In genomic region chr4:21768349-21769310, GRCh38 we compare ENCODE assay signal across 8 cellular contexts.
DNase-seq lines count a peak whose midpoint lies in the region; ATAC-seq and TF ChIP-seq lines count a peak whose summit lies in the region.

No MANE protein-coding gene starts in this region.

- H3K9me2 ChIP-seq in PC-3 (replicated peaks; ENCODE audit: low read length) = no peaks in the 10 kb centered on the region

- no peak overlapping the region for H3K27ac Mint-ChIP-seq in osteocyte (ENCODE audit: unreplicated experiment)
- no peak overlapping the region for H3K27ac Mint-ChIP-seq in T-helper 2 cell treated with Interferon-gamma antibody and Interleukin-4, amounts not matched to agents 5 μg/mL and 100 μg/mL, for 36 hours

- H3K9me3 ChIP-seq in PC-3 (ENCODE audit: low read length) = no peaks in the 10 kb centered on the region

- TF ChIP-seq CTCF in PC-3 (conservative IDR thresholded peaks at IDR 0.05; ENCODE audit: low read depth, low read length) = peak; percentile 79
- TF ChIP-seq CTCF in epithelial cell of esophagus (IDR thresholded peaks at IDR 0.05; ENCODE audit: insufficient read depth, low read depth, low read length, missing control alignments) = peak; percentile 67
- peak; percentile 81 for TF ChIP-seq CTCF in osteocyte (IDR thresholded peaks at IDR 0.05)

- H3K4me3 ChIP-seq in PC-3 (ENCODE audit: low read length) (no peak overlapping the region), epithelial cell of esophagus (ENCODE audit: low read length) (no peak overlapping the region)

- H3K9me3 Mint-ChIP-seq in osteocyte (ENCODE audit: unreplicated experiment) = peaks cover 10% of the 10 kb centered on the region
- H3K9me3 Mint-ChIP-seq in T-helper 2 cell treated with Interferon-gamma antibody and Interleukin-4, amounts not matched to agents 5 μg/mL and 100 μg/mL, for 36 hours = no peaks in the 10 kb centered on the region

- H3K79me2 ChIP-seq in PC-3 (ENCODE audit: low read length) = no peaks in the 10 kb centered on the region

- no peaks in the 10 kb centered on the region for H4K20me1 ChIP-seq in PC-3 (ENCODE audit: low read length)

- ATAC-seq in GM18502 (IDR thresholded peaks at IDR 0.05; ENCODE audit: poor library complexity, unreplicated experiment) (peak; percentile 78), HG03460 (IDR thresholded peaks at IDR 0.05; ENCODE audit: unreplicated experiment) (peak; percentile 70), PC-3 (peak; percentile 44)

- DNase-seq in AG20443 (ENCODE audit: low spot score) = peak; percentile 25
- DNase-seq in PC-3 = peak; percentile 60
- DNase-seq in epithelial cell of esophagus (ENCODE audit: low read depth) = peak; percentile 65
- DNase-seq in osteocyte (ENCODE audit: extremely low spot score, unreplicated experiment) = no peak
- no peak for DNase-seq in T-helper 2 cell treated with Interferon-gamma antibody and Interleukin-4, amounts not matched to agents 5 μg/mL and 100 μg/mL, for 36 hours (ENCODE audit: low spot score)
- no peak for DNase-seq in NCI-H2107 treated with DMSO at 0.1 percent for 48 hours (lab: John Stamatoyannopoulos, UW; ENCODE audit: unreplicated experiment)

- CTCF ChIA-PET in PC-3 (lab: Charles Lee) = interaction anchor here (0.7 kb wide), 1 partner anchor 250 kb away, joined by 4 read pairs; no protein-coding TSS in a partner anchor

- H3K9ac ChIP-seq in PC-3 (ENCODE audit: low read length) = no peak overlapping the region

- H3K4me1 ChIP-seq in PC-3 (ENCODE audit: insufficient read depth, low read length) = peaks cover 7% of the 10 kb centered on the region; the same call in 1 of the 2 replicates

- peak overlapping the region; percentile 27 for H3K4me3 Mint-ChIP-seq in osteocyte (ENCODE audit: unreplicated experiment)
- H3K4me3 Mint-ChIP-seq in T-helper 2 cell treated with Interferon-gamma antibody and Interleukin-4, amounts not matched to agents 5 μg/mL and 100 μg/mL, for 36 hours = no peak overlapping the region

- peaks cover 25% of the 10 kb centered on the region for H3K27me3 Mint-ChIP-seq in osteocyte (ENCODE audit: unreplicated experiment)
- no peaks in the 10 kb centered on the region for H3K27me3 Mint-ChIP-seq in T-helper 2 cell treated with Interferon-gamma antibody and Interleukin-4, amounts not matched to agents 5 μg/mL and 100 μg/mL, for 36 hours (ENCODE audit: low read depth)

- no peaks in the 10 kb centered on the region for H3F3A ChIP-seq in PC-3 (ENCODE audit: low read length, unreplicated experiment)

- H3K27me3 ChIP-seq in PC-3 (ENCODE audit: low read length) = peaks cover 14% of the 10 kb centered on the region

- no peak overlapping the region for H2AFZ ChIP-seq in PC-3 (ENCODE audit: low read length)

- no peaks in the 10 kb centered on the region for H3K36me3 Mint-ChIP-seq in osteocyte (ENCODE audit: unreplicated experiment)
- H3K36me3 Mint-ChIP-seq in T-helper 2 cell treated with Interferon-gamma antibody and Interleukin-4, amounts not matched to agents 5 μg/mL and 100 μg/mL, for 36 hours (ENCODE audit: low read depth) = no peaks in the 10 kb centered on the region

- H3K4me1 Mint-ChIP-seq in osteocyte (ENCODE audit: unreplicated experiment) = peaks cover 12% of the 10 kb centered on the region
- peaks cover 8% of the 10 kb centered on the region for H3K4me1 Mint-ChIP-seq in T-helper 2 cell treated with Interferon-gamma antibody and Interleukin-4, amounts not matched to agents 5 μg/mL and 100 μg/mL, for 36 hours (ENCODE audit: low read depth)

- H3K36me3 ChIP-seq in PC-3 (ENCODE audit: low read depth, low read length) = no peaks in the 10 kb centered on the region; the same call in 1 of the 2 replicates

- 0 out of 2 replicates have a peak overlapping the region, but pooled peaks have one; percentile 33 for H3K4me2 ChIP-seq in PC-3 (ENCODE audit: low read length)

- POLR2A ChIA-PET in PC-3 (lab: Charles Lee; ENCODE audit: unreplicated experiment) = no interaction called here

- intact Hi-C loops in PC-3 (cut with micrococcal nuclease) = loop anchor here (1.0 kb wide), 2 partner anchors 256 to 261 kb away; no protein-coding TSS in a partner anchor

- BruUV-seq in PC-3 (replicated peaks; lab: Mats Ljungman, UMichigan) = no TSS peak

- peak overlapping the region; percentile 71 for H3K27ac ChIP-seq in PC-3 (ENCODE audit: low read length)

Comparison
In these comparisons a context has a peak if more than half of its experiments do, and no peak if none do; other contexts are left out.
1. DNase-seq: peak in AG20443 (single experiment), PC-3 (single experiment) and epithelial cell of esophagus (single experiment); none in osteocyte (single experiment), T-helper 2 cell treated with Interferon-gamma antibody and Interleukin-4, amounts not matched to agents 5 μg/mL and 100 μg/mL, for 36 hours (single experiment) and NCI-H2107 treated with DMSO at 0.1 percent for 48 hours (single experiment).
2. Peak in every context shown above with its lines, with median percentiles within 50 percentile points of each other: ATAC-seq and CTCF ChIP-seq.